Comparison of ENCODE assay signal across 8 cellular contexts in genomic region chr1:38029725-38030511, GRCh38. TPM values are rescaled to one million over a fixed set of nuclear protein-coding genes. Genes with fewer than 3 reads are reported as not detected.
A peak's percentile ranks its signal among the peaks of the same experiment; 100 is the strongest.
DNase-seq lines count a peak whose midpoint lies in the region; ATAC-seq and TF ChIP-seq lines count a peak whose summit lies in the region.

No MANE protein-coding gene starts in this region.

- peaks cover 0 to 14% of the 10 kb centered on the region in 2 donors for H3K4me1 ChIP-seq in thyroid gland

- peaks cover 13 to 28% of the 10 kb centered on the region in 2 donors for H3K27me3 Mint-ChIP-seq in stimulated activated naive B cell treated with anti-CD40 and anti-IgM and Interleukin-4, amounts not matched to agents 10 μg/mL and 1 μg/mL and 100 μg/mL, for 72 hours

- no peaks in the 10 kb centered on the region for H3K9me3 ChIP-seq in thyroid gland

- TF ChIP-seq CTCF in thyroid gland (IDR thresholded peaks at IDR 0.05): no peak

- H3K27me3 ChIP-seq in thyroid gland: no peaks in the 10 kb centered on the region

- H3K36me3 Mint-ChIP-seq in stimulated activated naive B cell treated with anti-CD40 and anti-IgM and Interleukin-4, amounts not matched to agents 10 μg/mL and 1 μg/mL and 100 μg/mL, for 72 hours: peaks cover 8 to 18% of the 10 kb centered on the region in 2 donors

- peaks cover 12 to 13% of the 10 kb centered on the region in 2 donors for H3K36me3 ChIP-seq in thyroid gland

- H3K27ac ChIP-seq in thyroid gland: no peak overlapping the region

- intact Hi-C loops in thyroid gland (cut with DNase I): loop anchor here (10.0 kb wide), 1 partner anchor 805 kb away; no protein-coding TSS in a partner anchor

- TF ChIP-seq POLR2A in thyroid gland (IDR thresholded peaks at IDR 0.05): no peak

- DNase-seq in SK-MEL-5 (ENCODE audit: low read depth, low spot score) (peak; percentile 73), astrocyte of the hippocampus (ENCODE audit: low read depth, low spot score) (peak; percentile 81), medulla oblongata (ENCODE audit: extremely low spot score) (peak; percentile 54), thyroid gland (no peak), SKM-1 (lab: John Stamatoyannopoulos, UW; ENCODE audit: unreplicated experiment) (no peak)
- peak; percentile 58 for DNase-seq in stimulated activated naive B cell treated with anti-CD40 and anti-IgM and Interleukin-4, amounts not matched to agents 10 μg/mL and 1 μg/mL and 100 μg/mL, for 72 hours

- 33 to 34% methylated on average over 10 of the region's 10 CpGs for WGBS in thyroid gland, 2 donors

- no peak overlapping the region for H3K4me3 ChIP-seq in thyroid gland (replicated peaks in 1 of 3)

- peak overlapping the region; percentile 61 to 74 for H3K4me3 Mint-ChIP-seq in stimulated activated naive B cell treated with anti-CD40 and anti-IgM and Interleukin-4, amounts not matched to agents 10 μg/mL and 1 μg/mL and 100 μg/mL, for 72 hours

- H3K4me1 Mint-ChIP-seq in stimulated activated naive B cell treated with anti-CD40 and anti-IgM and Interleukin-4, amounts not matched to agents 10 μg/mL and 1 μg/mL and 100 μg/mL, for 72 hours: peaks cover 47 to 58% of the 10 kb centered on the region in 2 donors

- in situ Hi-C loops in SK-MEL-5 (cut with HindIII; ENCODE audit: low pct_unique_long_range_greater_than_20kb, low sequenced_read_pairs): no loop called here

- H3K9me3 Mint-ChIP-seq in stimulated activated naive B cell treated with anti-CD40 and anti-IgM and Interleukin-4, amounts not matched to agents 10 μg/mL and 1 μg/mL and 100 μg/mL, for 72 hours: no peaks in the 10 kb centered on the region

- H3K27ac Mint-ChIP-seq in stimulated activated naive B cell treated with anti-CD40 and anti-IgM and Interleukin-4, amounts not matched to agents 10 μg/mL and 1 μg/mL and 100 μg/mL, for 72 hours: peak overlapping the region; percentile 77

- peak; percentile 32 for ATAC-seq in GM18517 (IDR thresholded peaks at IDR 0.05; ENCODE audit: unreplicated experiment)
- ATAC-seq in HG02884 (IDR thresholded peaks at IDR 0.05; ENCODE audit: unreplicated experiment): peak; percentile 49
- ATAC-seq in stimulated activated naive B cell treated with anti-CD40 and anti-IgM and Interleukin-4, amounts not matched to agents 10 μg/mL and 1 μg/mL and 100 μg/mL, for 72 hours (replicated peaks): peak; percentile 62 to 65

RNA-seq across cellular contexts. Expression of gene POU3F1, which starts 16.7 kb away (rescaled TPM):
- total RNA-seq in SK-MEL-5 (2014; rRNA removed; shearing (Covaris generic)): 3.0 and 4.0 TPM in 2 replicates
- polyA plus RNA-seq in SK-MEL-5 (2015; cell fraction: cytosol; rRNA removed): 3.7 and 5.1 TPM in 2 replicates
- 0.76 and 2.8 TPM in 2 replicates for polyA plus RNA-seq in SK-MEL-5 (2015; cell fraction: nucleus; rRNA removed)
- not detected for total RNA-seq in thyroid gland

RNA-seq across cellular contexts. Expression of gene UTP11, which starts 17.4 kb away (rescaled TPM):
- total RNA-seq in SK-MEL-5 (2014; rRNA removed; shearing (Covaris generic)): 73.1 and 79.0 TPM in 2 replicates
- polyA plus RNA-seq in SK-MEL-5 (2015; cell fraction: cytosol; rRNA removed): 60.9 and 62.2 TPM in 2 replicates
- polyA plus RNA-seq in SK-MEL-5 (2015; cell fraction: nucleus; rRNA removed): 17.1 and 24.8 TPM in 2 replicates
- total RNA-seq in thyroid gland: 10 to 100 TPM; 36.1 to 43.9 (median 39.4) TPM

RNA-seq across cellular contexts. Expression of gene FHL3, which starts 24.6 kb away (rescaled TPM):
- 6.1 and 7.1 TPM in 2 replicates for total RNA-seq in SK-MEL-5 (2014; rRNA removed; shearing (Covaris generic))
- polyA plus RNA-seq in SK-MEL-5 (2015; cell fraction: cytosol; rRNA removed): 18.3 and 20.0 TPM in 2 replicates
- 8.6 and 12.2 TPM in 2 replicates for polyA plus RNA-seq in SK-MEL-5 (2015; cell fraction: nucleus; rRNA removed)
- total RNA-seq in thyroid gland: 10 to 100 TPM in 2 of 4 donors, 1 to 10 TPM in 2; 7.5 to 13.8 (median 10.4) TPM

RNA-seq across cellular contexts. Expression of gene SF3A3, which starts 40.1 kb away (rescaled TPM):
- 105 and 107 TPM in 2 replicates for total RNA-seq in SK-MEL-5 (2014; rRNA removed; shearing (Covaris generic))
- polyA plus RNA-seq in SK-MEL-5 (2015; cell fraction: cytosol; rRNA removed): 57.8 and 66.1 TPM in 2 replicates
- 49.3 and 57.5 TPM in 2 replicates for polyA plus RNA-seq in SK-MEL-5 (2015; cell fraction: nucleus; rRNA removed)
- total RNA-seq in thyroid gland: 10 to 100 TPM; 42.1 to 77.0 (median 46.6) TPM

Comparison
In these comparisons a context has a peak if more than half of its experiments do, and no peak if none do; other contexts are left out.
1. DNase-seq: peak in SK-MEL-5 (single experiment), astrocyte of the hippocampus (single experiment), medulla oblongata (single experiment) and stimulated activated naive B cell treated with anti-CD40 and anti-IgM and Interleukin-4, amounts not matched to agents 10 μg/mL and 1 μg/mL and 100 μg/mL, for 72 hours (single experiment); none in thyroid gland (0 of 2) and SKM-1 (single experiment).
2. Peak in every context shown above with its lines, with median percentiles within 50 percentile points of each other: ATAC-seq.